ENCODE assay signal across 9 cellular contexts in genomic region chr4:52588097-52588496, GRCh38.
A peak's percentile ranks its signal among the peaks of the same experiment; 100 is the strongest.
DNase-seq lines count a peak whose midpoint lies in the region; ATAC-seq, FAIRE-seq and TF ChIP-seq lines count a peak whose summit lies in the region.
"Had no signal": no experiment of that assay in that cellular context is flagged by ENCODE, and none has a peak within 500 bp of the region (broad histone marks: within the 10 kb centered on the region; RNA-seq: fewer than 3 reads in every experiment).

No MANE protein-coding gene starts in this region.

- no peak overlapping the region; the same call in 1 of the 2 replicates for H3K56ac ChIP-seq in IMR-90 (ENCODE audit: extremely low read depth, insufficient read depth, low read length)

- H3K4me1 Mint-ChIP-seq in activated T-cell treated with anti-CD3 and anti-CD28 coated beads, Interleukin-2, amount 50 U/mL, for 24 hours (ENCODE audit: low read depth) = peaks cover 15% of the 10 kb centered on the region

- peak overlapping the region; percentile 11 for H4K5ac ChIP-seq in IMR-90 (ENCODE audit: low read depth, low read length)

- no peaks in the 10 kb centered on the region for H3K9me3 ChIP-seq in IMR-90 (ENCODE audit: control insufficient read depth, insufficient read depth, low read length)
- no peaks in the 10 kb centered on the region for H3K9me3 ChIP-seq in adipocyte (ENCODE audit: control insufficient read depth, low read length)
- no peaks in the 10 kb centered on the region for H3K9me3 ChIP-seq in transverse colon

- 0 out of 4 replicates have a peak, but pooled peaks cover 0 to 2% of the 10 kb centered on the region in 2 experiments for H3K79me1 ChIP-seq in IMR-90 (ENCODE audit: low read depth in 1 of 2, low read length in 2 of 2)

- no peak overlapping the region for H3K27ac Mint-ChIP-seq in activated T-cell treated with anti-CD3 and anti-CD28 coated beads, Interleukin-2, amount 50 U/mL, for 24 hours
- H3K27ac Mint-ChIP-seq: activated naive CD4-positive, alpha-beta T cell treated with anti-CD3 and anti-CD28 coated beads, Interleukin-2, amount 50 U/mL, for 24 hours had no signal

- H3K9ac ChIP-seq in IMR-90 (ENCODE audit: low read depth, low read length) = no peak overlapping the region
- H3K9ac ChIP-seq in adipocyte (ENCODE audit: low read length) = no peak overlapping the region

- peak; percentile 45; the same call in 1 of the 2 replicates for TF ChIP-seq RAD21 in IMR-90 (IDR thresholded peaks at IDR 0.05; ENCODE audit: low read length)

- no peak overlapping the region; the same call in none of the 2 replicates for H3K14ac ChIP-seq in IMR-90 (replicated peaks; ENCODE audit: low read depth, low read length)

- no peak overlapping the region for H3K4me3 Mint-ChIP-seq in activated T-cell treated with anti-CD3 and anti-CD28 coated beads, Interleukin-2, amount 50 U/mL, for 24 hours
- H3K4me3 Mint-ChIP-seq: activated naive CD4-positive, alpha-beta T cell treated with anti-CD3 and anti-CD28 coated beads, Interleukin-2, amount 50 U/mL, for 24 hours had no signal

- H3K4me1 ChIP-seq in IMR-90 (ENCODE audit: control insufficient read depth, insufficient read depth, low read length) = peaks cover 14% of the 10 kb centered on the region
- H3K4me1 ChIP-seq in adipocyte (ENCODE audit: control insufficient read depth, insufficient read depth, low read length) = no peaks in the 10 kb centered on the region
- no peaks in the 10 kb centered on the region for H3K4me1 ChIP-seq in transverse colon

- in situ Hi-C loops in IMR-90 (cut with MboI; ENCODE audit: low sequenced_read_pairs) (no loop called here), transverse colon (cut with MboI; ENCODE audit: low pct_ligation_motif_present in 1 of 4, low pct_unique_long_range_greater_than_20kb in 1 of 4, low sequenced_read_pairs in 3 of 4) (no loop called here)

- peak overlapping the region; percentile 86 for H2AK5ac ChIP-seq in IMR-90 (ENCODE audit: low read depth, low read length)

- no peak overlapping the region for H2AK9ac ChIP-seq in IMR-90 (replicated peaks; ENCODE audit: low read depth, low read length, poor library complexity)

- TF ChIP-seq EP300 in transverse colon (IDR thresholded peaks at IDR 0.05; ENCODE audit: low read depth) = no peak

- H3K36me3 Mint-ChIP-seq in activated T-cell treated with anti-CD3 and anti-CD28 coated beads, Interleukin-2, amount 50 U/mL, for 24 hours (ENCODE audit: low read depth) = no peaks in the 10 kb centered on the region

- no peaks in the 10 kb centered on the region for H3K9me3 Mint-ChIP-seq in activated T-cell treated with anti-CD3 and anti-CD28 coated beads, Interleukin-2, amount 50 U/mL, for 24 hours
- H3K9me3 Mint-ChIP-seq: activated naive CD4-positive, alpha-beta T cell treated with anti-CD3 and anti-CD28 coated beads, Interleukin-2, amount 50 U/mL, for 24 hours had no signal

- POLR2A ChIA-PET in IMR-90 (lab: Charles Lee; ENCODE audit: unreplicated experiment) = no interaction called here

- peak overlapping the region; percentile 74 for H2BK120ac ChIP-seq in IMR-90 (ENCODE audit: low read depth, low read length)

- H2AFZ ChIP-seq in IMR-90 (replicated peaks; ENCODE audit: low read length, poor library complexity) = no peak overlapping the region

- FAIRE-seq in H54 (lab: Jason Lieb, UNC) = no peak

- no TSS peak for BruUV-seq in IMR-90 (replicated peaks; lab: Mats Ljungman, UMichigan)

- H4K91ac ChIP-seq in IMR-90 (ENCODE audit: insufficient read depth, low read depth, low read length) = peak overlapping the region; percentile 78

- H3K36me3 ChIP-seq in IMR-90 (ENCODE audit: control insufficient read depth, insufficient read depth, low read length) (peaks cover 5% of the 10 kb centered on the region), adipocyte (ENCODE audit: control insufficient read depth, insufficient read depth, low read length, severe bottlenecking) (peaks cover 4% of the 10 kb centered on the region), transverse colon (no peaks in the 10 kb centered on the region)

- H2BK20ac ChIP-seq in IMR-90 (ENCODE audit: low read depth, low read length) = peak overlapping the region; percentile 87

- H4K20me1 ChIP-seq in IMR-90 (ENCODE audit: insufficient read depth, low read length) = no peaks in the 10 kb centered on the region

- H3K27me3 ChIP-seq in IMR-90 (ENCODE audit: control insufficient read depth, insufficient read depth, low read length) = no peaks in the 10 kb centered on the region
- no peaks in the 10 kb centered on the region for H3K27me3 ChIP-seq in adipocyte (replicated peaks; ENCODE audit: control insufficient read depth, insufficient read depth, low read length)
- no peaks in the 10 kb centered on the region for H3K27me3 ChIP-seq in transverse colon

- peak overlapping the region; percentile 79 for H3K4ac ChIP-seq in IMR-90 (ENCODE audit: low read depth, low read length)

- no peak overlapping the region for H3K4me2 ChIP-seq in IMR-90 (ENCODE audit: low read depth, low read length)

- CTCF ChIA-PET in IMR-90 (lab: Yijun Ruan, JAX) = interaction anchor here (0.7 to 1.9 kb wide), 9 partner anchors 9 to 394 kb away, joined by 3 to 6 read pairs (median 4); no protein-coding TSS in a partner anchor

- H4K8ac ChIP-seq in IMR-90 (ENCODE audit: low read depth in 2 of 2, low read length in 2 of 2) = peak overlapping the region; percentile 27 to 58; a peak in 2 of 4 replicates

- peak overlapping the region; percentile 69; the same call in 1 of the 2 replicates for H3K23ac ChIP-seq in IMR-90 (ENCODE audit: low read depth, low read length)

- H3K4me3 ChIP-seq in IMR-90 (ENCODE audit: insufficient read depth, low read depth, low read length) (no peak overlapping the region), adipocyte (ENCODE audit: low read length) (no peak overlapping the region), transverse colon (no peak overlapping the region)

- ATAC-seq in IMR-90 (ENCODE audit: low read depth) = peak; percentile 48
- no peak for ATAC-seq in HG03108 (IDR thresholded peaks at IDR 0.05; ENCODE audit: unreplicated experiment)

- dilution Hi-C loops in IMR-90 (cut with HindIII; ENCODE audit: low sequenced_read_pairs, unreplicated experiment) = no loop called here

- DNase-seq in activated T-cell treated with anti-CD3 and anti-CD28 coated beads, Interleukin-2, amount 50 U/mL, for 24 hours = peak; percentile 32
- DNase-seq in activated T-cell treated with anti-CD3 and anti-CD28 coated beads for 4 hours (no peak), IMR-90 (peak; percentile 13), adipocyte (ENCODE audit: low read depth) (peak; percentile 7), iPS DF 19.7 (ENCODE audit: low read depth, low spot score) (peak; percentile 28), transverse colon (peak; percentile 9), H54 (ENCODE audit: insufficient read length, low spot score) (no peak)

- peak overlapping the region; percentile 42; the same call in 1 of the 2 replicates for H3K18ac ChIP-seq in IMR-90 (ENCODE audit: low read depth, low read length)

- TF ChIP-seq CTCF in IMR-90 (conservative IDR thresholded peaks at IDR 0.05; ENCODE audit: low read depth, low read length) = peak; percentile 42
- peak in 3 of 5 experiments; percentile 16 to 29 (median 26) for TF ChIP-seq CTCF in transverse colon (IDR thresholded peaks at IDR 0.05)

- H3K9me1 ChIP-seq in IMR-90 (ENCODE audit: insufficient read depth, low read length) = peaks cover 19% of the 10 kb centered on the region

- H3K27ac ChIP-seq in IMR-90 (ENCODE audit: insufficient read depth, low read length) (no peak overlapping the region), transverse colon (no peak overlapping the region)

- H2BK15ac ChIP-seq in IMR-90 (ENCODE audit: low read depth, low read length) = peak overlapping the region; percentile 47; the same call in 1 of the 3 replicates

- peaks cover 2% of the 10 kb centered on the region for H3K27me3 Mint-ChIP-seq in activated T-cell treated with anti-CD3 and anti-CD28 coated beads, Interleukin-2, amount 50 U/mL, for 24 hours

- intact Hi-C loops in IMR-90 (cut with micrococcal nuclease) (loop anchor here (2.0 kb wide), 1 partner anchor 393 kb away; no protein-coding TSS in a partner anchor), transverse colon (cut with DNase I; ENCODE audit: low total_unique reads) (no loop called here)

- no peak overlapping the region for H2BK5ac ChIP-seq in IMR-90 (ENCODE audit: low read depth, low read length, poor library complexity, severe bottlenecking)

- no CpG with 5 or more reads among the region's 2 CpGs for WGBS in IMR-90 (ENCODE audit: extremely low coverage in 2 of 2, insufficient read length in 1 of 2), 2 experiments
- 58% methylated on average over 2 of the region's 2 CpGs; no CpG with 5 or more reads in 1 of the 2 donors for WGBS in transverse colon (ENCODE audit: low coverage in 1 of 2), 2 donors

- TF ChIP-seq POLR2A in IMR-90 (IDR thresholded peaks at IDR 0.05; ENCODE audit: low read depth, low read length) (no peak), transverse colon (IDR thresholded peaks at IDR 0.05) (no peak), H54 (IDR thresholded peaks at IDR 0.05; ENCODE audit: low read depth, low read length) (no peak)

TF ChIP-seq in IMR-90, 13 proteins besides CTCF, POLR2A, EP300 and RAD21:
- no peak for TF ChIP-seq RFX5 (IDR thresholded peaks at IDR 0.05; ENCODE audit: low read depth, low read length)
- no peak for TF ChIP-seq ELK1 (IDR thresholded peaks at IDR 0.05; ENCODE audit: borderline replicate concordance, low read depth, low read length)
- TF ChIP-seq RCOR1 (IDR thresholded peaks at IDR 0.05; ENCODE audit: insufficient replicate concordance, low read length) = no peak
- TF ChIP-seq USF2 (IDR thresholded peaks at IDR 0.05; ENCODE audit: low read depth, low read length) = no peak
- TF ChIP-seq SMC3 (IDR thresholded peaks at IDR 0.05; ENCODE audit: low read depth, low read length) = peak; percentile 22; the same call in 1 of the 2 replicates

Comparison
In these comparisons a context has a peak if more than half of its experiments do, and no peak if none do; other contexts are left out.
1. DNase-seq: peak in activated T-cell treated with anti-CD3 and anti-CD28 coated beads, Interleukin-2, amount 50 U/mL, for 24 hours (single experiment), IMR-90 (single experiment), adipocyte (single experiment), iPS DF 19.7 (single experiment) and transverse colon (single experiment); none in activated T-cell treated with anti-CD3 and anti-CD28 coated beads for 4 hours (single experiment) and H54 (single experiment).